In genomic region chr2:236614566-236614965, GRCh38 we compare ENCODE assay signal across 25 cellular contexts. TPM values are rescaled to one million over a fixed set of nuclear protein-coding genes. Genes with fewer than 3 reads are reported as not detected.
"Had no signal": no experiment of that assay in that cellular context is flagged by ENCODE, and none has a peak within 500 bp of the region (broad histone marks: within the 10 kb centered on the region; RNA-seq: fewer than 3 reads in every experiment).

No MANE protein-coding gene starts in this region.

- H3K36me3 Mint-ChIP-seq: activated CD8-positive, alpha-beta memory T cell treated with anti-CD3 and anti-CD28 coated beads, Interleukin-2, amount 10 ng/mL, durations not matched to agents 7 days and 5 days; activated naive CD4-positive, alpha-beta T cell treated with anti-CD3 and anti-CD28 coated beads, Interleukin-2, amount 50 U/mL, for 24 hours; mesothelial cell of epicardium; naive B cell; stimulated activated naive B cell treated with anti-CD40 and anti-IgM and Interleukin-4, amounts not matched to agents 10 μg/mL and 1 μg/mL and 100 μg/mL, for 72 hours had no signal

- H3K9me3 Mint-ChIP-seq: activated naive CD4-positive, alpha-beta T cell treated with anti-CD3 and anti-CD28 coated beads, Interleukin-2, amount 50 U/mL, for 24 hours; activated naive CD8-positive, alpha-beta T cell treated with anti-CD3 and anti-CD28 coated beads, Interleukin-2, amount 50 U/mL, for 24 hours; activated T-helper 2 cell treated with anti-CD3 and anti-CD28 coated beads, Interferon-gamma antibody, Interleukin-2, Interleukin-4, amounts not matched to agents 10 μg/mL and 5 μg/mL and 100 μg/mL, durations not matched to agents 14 hours and 24 hours and 36 hours; immature natural killer cell; mesothelial cell of epicardium; naive B cell; nephron progenitor cell; stimulated activated naive B cell treated with anti-CD40 and anti-IgM and Interleukin-4, amounts not matched to agents 10 μg/mL and 1 μg/mL and 100 μg/mL, for 72 hours had no signal

- H3K27ac Mint-ChIP-seq: activated CD4-positive, alpha-beta T cell treated with anti-CD3 and anti-CD28 coated beads for 36 hours; activated CD8-positive, alpha-beta memory T cell treated with anti-CD3 and anti-CD28 coated beads, Interleukin-2, amount 10 ng/mL, durations not matched to agents 7 days and 5 days; activated CD8-positive, alpha-beta T cell treated with anti-CD3 and anti-CD28 coated beads, Interleukin-2, amount 10 ng/mL, durations not matched to agents 7 days and 5 days; activated naive CD4-positive, alpha-beta T cell treated with anti-CD3 and anti-CD28 coated beads, Interleukin-2, amount 50 U/mL, for 24 hours; activated naive CD8-positive, alpha-beta T cell treated with anti-CD3 and anti-CD28 coated beads, Interleukin-2, amount 50 U/mL, for 24 hours; activated T-helper 2 cell treated with anti-CD3 and anti-CD28 coated beads, Interferon-gamma antibody, Interleukin-2, Interleukin-4, amounts not matched to agents 10 μg/mL and 5 μg/mL and 100 μg/mL, durations not matched to agents 14 hours and 24 hours and 36 hours; immature natural killer cell; mesothelial cell of epicardium; stimulated activated naive B cell treated with anti-CD40 and anti-IgM and Interleukin-4, amounts not matched to agents 10 μg/mL and 1 μg/mL and 100 μg/mL, for 72 hours had no signal

- H3K4me3 Mint-ChIP-seq: activated CD4-positive, alpha-beta T cell treated with anti-CD3 and anti-CD28 coated beads for 36 hours; activated CD8-positive, alpha-beta memory T cell treated with anti-CD3 and anti-CD28 coated beads, Interleukin-2, amount 10 ng/mL, durations not matched to agents 7 days and 5 days; activated CD8-positive, alpha-beta T cell treated with anti-CD3 and anti-CD28 coated beads, Interleukin-2, amount 10 ng/mL, durations not matched to agents 7 days and 5 days; activated naive CD4-positive, alpha-beta T cell treated with anti-CD3 and anti-CD28 coated beads, Interleukin-2, amount 50 U/mL, for 24 hours; activated naive CD8-positive, alpha-beta T cell treated with anti-CD3 and anti-CD28 coated beads, Interleukin-2, amount 50 U/mL, for 24 hours; immature natural killer cell; mesothelial cell of epicardium; naive B cell; nephron progenitor cell; stimulated activated naive B cell treated with anti-CD40 and anti-IgM and Interleukin-4, amounts not matched to agents 10 μg/mL and 1 μg/mL and 100 μg/mL, for 72 hours had no signal

- H3K4me1 Mint-ChIP-seq: activated CD8-positive, alpha-beta memory T cell treated with anti-CD3 and anti-CD28 coated beads, Interleukin-2, amount 10 ng/mL, durations not matched to agents 7 days and 5 days; activated naive CD8-positive, alpha-beta T cell treated with anti-CD3 and anti-CD28 coated beads, Interleukin-2, amount 50 U/mL, for 24 hours; naive B cell; stimulated activated naive B cell treated with anti-CD40 and anti-IgM and Interleukin-4, amounts not matched to agents 10 μg/mL and 1 μg/mL and 100 μg/mL, for 72 hours had no signal

- DNase-seq: activated CD4-positive, alpha-beta T cell treated with anti-CD3 and anti-CD28 coated beads for 36 hours; activated CD4-positive, CD25-positive, alpha-beta regulatory T cell; activated CD8-positive, alpha-beta memory T cell treated with anti-CD3 and anti-CD28 coated beads, Interleukin-2, amount 10 ng/mL, durations not matched to agents 7 days and 5 days; activated CD8-positive, alpha-beta T cell treated with anti-CD3 and anti-CD28 coated beads, Interleukin-2, amount 10 ng/mL, durations not matched to agents 7 days and 5 days; activated naive CD8-positive, alpha-beta T cell treated with anti-CD3 and anti-CD28 coated beads, Interleukin-2, amount 50 U/mL, for 24 hours; activated T-cell treated with anti-CD3 and anti-CD28 coated beads, Interleukin-2, amount 50 U/mL, for 48 hours; anterior cingulate cortex; hypothalamus; immature natural killer cell; kidney; left colon; naive B cell; nephron progenitor cell; nucleus accumbens; psoas muscle; sigmoid colon; small intestine; stimulated activated CD4-positive, alpha-beta T cell treated with anti-CD3 and anti-CD28 coated beads, Interleukin-2, amount 100 ng/mL, for 24 hours; stimulated activated naive B cell treated with anti-CD40 and anti-IgM and Interleukin-4, amounts not matched to agents 10 μg/mL and 1 μg/mL and 100 μg/mL, for 72 hours; stomach; thyroid gland had no signal

- H3K27me3 Mint-ChIP-seq: activated naive CD4-positive, alpha-beta T cell treated with anti-CD3 and anti-CD28 coated beads, Interleukin-2, amount 50 U/mL, for 24 hours had no signal

RNA-seq across cellular contexts. Expression of gene ACKR3, which starts 44.9 kb away (rescaled TPM):
- total RNA-seq: fibroblast of villous mesenchyme had no signal
